In the genomic region with DNA sequence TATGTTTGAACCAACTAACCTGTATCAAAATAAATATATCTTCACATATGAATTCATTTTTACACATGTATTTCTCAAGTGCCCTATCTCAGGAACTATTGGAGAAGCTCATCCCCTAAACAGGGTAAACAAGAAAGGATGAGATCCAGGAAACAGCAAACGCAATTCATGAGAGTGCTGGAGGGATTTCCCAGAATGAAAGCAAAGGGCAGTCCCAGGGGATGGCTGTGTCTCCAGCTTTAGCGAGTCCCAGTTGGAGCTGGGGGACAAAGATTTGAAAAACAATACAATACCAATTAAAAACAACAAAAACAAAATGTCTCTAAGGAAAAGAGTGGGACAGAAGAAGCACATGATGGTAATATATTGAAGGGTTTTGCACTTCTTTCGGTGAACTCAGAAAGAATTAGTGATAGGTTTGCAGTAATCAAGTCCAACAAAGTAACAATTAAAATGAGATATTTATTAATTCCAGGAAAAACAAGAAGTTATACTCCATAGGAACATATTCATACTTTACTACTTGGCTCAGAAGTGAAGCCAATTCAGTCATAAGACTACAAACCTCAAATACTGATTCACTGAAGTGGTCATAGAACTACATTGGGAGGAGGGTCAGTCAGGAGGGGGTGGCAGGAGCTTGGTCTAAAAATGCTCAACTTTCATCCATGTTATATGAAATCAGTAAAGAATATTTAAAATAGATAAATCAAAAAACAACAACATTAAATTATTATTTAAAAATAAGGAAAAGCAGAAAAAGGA, we compare ENCODE assay signal across 29 cellular contexts.
A peak's percentile ranks its signal among the peaks of the same experiment; 100 is the strongest.
DNase-seq lines count a peak whose midpoint lies in the region; ATAC-seq and TF ChIP-seq lines count a peak whose summit lies in the region.
"Had no signal": no experiment of that assay in that cellular context is flagged by ENCODE, and none has a peak within 500 bp of the region (broad histone marks: within the 10 kb centered on the region; RNA-seq: fewer than 3 reads in every experiment).

No MANE protein-coding gene starts in this region.

- H3K4me3 ChIP-seq in cardiac fibroblast (replicated peaks in 1 of 2; ENCODE audit: low read depth in 2 of 2, low read length in 2 of 2), result no peak overlapping the region
- H3K4me3 ChIP-seq: heart right ventricle, lung, pancreas, Peyer's patch, skin epidermis, testis had no signal

- ATAC-seq in left cardiac atrium (no peak), Right ventricle myocardium superior (ENCODE audit: poor library complexity) (no peak), HG03378 (IDR thresholded peaks at IDR 0.05; ENCODE audit: unreplicated experiment) (no peak)
- ATAC-seq: heart right ventricle, pancreas had no signal

- intact Hi-C loops in left cardiac atrium (cut with DNase I) (no loop called here), Right ventricle myocardium superior (cut with DNase I) (no loop called here)

- DNase-seq in left cardiac atrium (peak; percentile 29), Right ventricle myocardium superior (no peak), cardiac fibroblast (ENCODE audit: low read depth in 2 of 2) (peak; percentile 49), iPS-NIHi7 (ENCODE audit: extremely low spot score) (peak; percentile 20), LoVo (ENCODE audit: low spot score) (no peak), C1 segment of cervical spinal cord (lab: John Stamatoyannopoulos, UW) (no peak), NCI-H1930 (lab: John Stamatoyannopoulos, UW) (no peak)
- DNase-seq: activated CD4-positive, alpha-beta memory T cell treated with anti-CD3 and anti-CD28 coated beads for 36 hours; activated CD4-positive, alpha-beta T cell treated with anti-CD3 and anti-CD28 coated beads for 1 hour; activated naive CD4-positive, alpha-beta T cell treated with Interleukin-2 at 50 U/mL for 16 hours; AML-193; amniotic stem cell; CD4-positive, alpha-beta T cell; DND-41; GF-D8; HFFc6; NCI-H1092 treated with DMSO at 0.1 percent for 48 hours; NCI-H187; NCI-H526; nephron progenitor cell; pancreas; Peyer's patch; SHP77 treated with DMSO at 0.1 percent for 48 hours; stimulated activated naive CD4-positive, alpha-beta T cell; testis had no signal

- TF ChIP-seq CTCF in cardiac fibroblast (IDR thresholded peaks at IDR 0.05; ENCODE audit: low read depth, low read length), result no peak

Comparison
In these comparisons a context has a peak if more than half of its experiments do, and no peak if none do; other contexts are left out.
1. DNase-seq: peak in left cardiac atrium (single experiment), cardiac fibroblast (2 of 2) and iPS-NIHi7 (single experiment); none in Right ventricle myocardium superior (single experiment), LoVo (single experiment), C1 segment of cervical spinal cord (0 of 14) and NCI-H1930 (0 of 2).